ENCODE assay signal across 20 cellular contexts in the genomic region with DNA sequence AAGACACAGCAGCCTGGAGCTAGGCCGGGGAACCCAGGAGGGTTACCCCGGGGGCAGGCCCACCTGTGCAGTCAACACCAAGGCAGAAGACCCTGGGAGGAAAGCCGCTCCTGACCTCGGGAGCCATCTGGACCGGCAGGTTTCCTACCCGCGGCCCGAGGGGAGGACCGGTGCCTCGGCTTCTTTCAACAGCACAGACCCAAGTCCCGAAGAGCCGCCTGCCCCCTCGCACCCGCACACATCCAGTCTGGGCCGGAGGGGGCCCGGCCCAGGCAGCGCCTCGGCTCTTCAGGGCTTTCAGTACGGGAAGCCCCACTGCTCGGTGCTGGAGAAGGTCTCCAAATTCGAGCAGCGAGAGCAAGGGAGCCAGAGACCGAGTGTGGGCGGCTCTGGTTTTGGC.
DNase-seq lines count a peak whose midpoint lies in the region; ATAC-seq and TF ChIP-seq lines count a peak whose summit lies in the region.
"Had no signal": no experiment of that assay in that cellular context is flagged by ENCODE, and none has a peak within 500 bp of the region (broad histone marks: within the 10 kb centered on the region; RNA-seq: fewer than 3 reads in every experiment).

No MANE protein-coding gene starts in this region.

- intact Hi-C loops in ascending aorta (cut with DNase I), result no loop called here
- intact Hi-C loops in sigmoid colon (cut with DNase I), result loop anchor here (10.0 kb wide), 1 partner anchor 525 kb away; the partner anchor contains the start of gene SCARB2
- intact Hi-C loops in aorta (cut with DNase I), result loop anchor here in 1 of 2 donors (5.0 to 10.0 kb wide), 2 partner anchors 48 to 155 kb away; no protein-coding TSS in a partner anchor

- H3K27ac ChIP-seq in ascending aorta (peak overlapping the region; percentile 92 to 97), sigmoid colon (peak overlapping the region; percentile 82 to 89 (median 88)), aorta (ENCODE audit: low read depth in 1 of 2, low read length in 2 of 2) (peak overlapping the region; percentile 58 to 86), osteoblast (ENCODE audit: low read depth, low read length) (no peak overlapping the region)
- H3K27ac ChIP-seq: A549 had no signal

- peaks cover 8% of the 10 kb centered on the region for H3K79me2 ChIP-seq in osteoblast (ENCODE audit: insufficient read depth, low read length)

- no peaks in the 10 kb centered on the region for H3K9me3 ChIP-seq in ascending aorta
- no peaks in the 10 kb centered on the region for H3K9me3 ChIP-seq in sigmoid colon
- no peaks in the 10 kb centered on the region for H3K9me3 ChIP-seq in aorta (ENCODE audit: control insufficient read depth, low read length)
- H3K9me3 ChIP-seq in osteoblast (ENCODE audit: low read depth, low read length), result no peaks in the 10 kb centered on the region
- H3K9me3 ChIP-seq: A549, BE2C had no signal

- peak; percentile 15 for ATAC-seq in left lobe of liver
- ATAC-seq in aorta (ENCODE audit: low FRiP score), result no peak
- ATAC-seq: A549 had no signal

- no peak for TF ChIP-seq CTCF in ascending aorta (IDR thresholded peaks at IDR 0.05)
- TF ChIP-seq CTCF in sigmoid colon (IDR thresholded peaks at IDR 0.05), result no peak
- TF ChIP-seq CTCF in osteoblast (IDR thresholded peaks at IDR 0.05; ENCODE audit: extremely low read depth, low read depth, low read length), result no peak

- no peak for TF ChIP-seq POLR2A in sigmoid colon (IDR thresholded peaks at IDR 0.05)

- WGBS in sigmoid colon, 2 donors, result 97% methylated on average over 24 of the region's 24 CpGs
- 90 to 92% methylated on average over 24 of the region's 24 CpGs for WGBS in aorta, 2 donors

- no peaks in the 10 kb centered on the region for H4K20me1 ChIP-seq in osteoblast (ENCODE audit: insufficient read depth, low read length)

- peaks cover 26 to 27% of the 10 kb centered on the region in 2 donors for H3K36me3 ChIP-seq in ascending aorta
- H3K36me3 ChIP-seq in sigmoid colon, result no peaks in the 10 kb centered on the region
- H3K36me3 ChIP-seq in aorta (ENCODE audit: control insufficient read depth in 1 of 2, insufficient read depth in 2 of 2, low read length in 1 of 2), result peaks cover 0 to 13% of the 10 kb centered on the region in 2 donors
- H3K36me3 ChIP-seq in osteoblast (ENCODE audit: insufficient read depth, low read length), result peaks cover 10% of the 10 kb centered on the region

- H3K27me3 ChIP-seq in ascending aorta (no peaks in the 10 kb centered on the region), sigmoid colon (no peaks in the 10 kb centered on the region), aorta (ENCODE audit: control insufficient read depth in 1 of 2, insufficient read depth in 2 of 2, low read length in 1 of 2) (no peaks in the 10 kb centered on the region), osteoblast (ENCODE audit: insufficient read depth, low read length) (no peaks in the 10 kb centered on the region)
- H3K27me3 ChIP-seq: BE2C had no signal

- H3K4me3 ChIP-seq in ascending aorta (peak overlapping the region in 1 of 2 donors; percentile 1), sigmoid colon (no peak overlapping the region), aorta (ENCODE audit: low read length in 2 of 2) (no peak overlapping the region), osteoblast (ENCODE audit: insufficient read depth, low read length) (no peak overlapping the region)
- H3K4me3 ChIP-seq: A549 had no signal

- H3K4me2 ChIP-seq in osteoblast (ENCODE audit: insufficient read depth, low read length), result no peak overlapping the region
- H3K4me2 ChIP-seq: A549 had no signal

- DNase-seq in ascending aorta (ENCODE audit: low spot score in 2 of 2) (no peak), left lobe of liver (ENCODE audit: low spot score) (no peak), sigmoid colon (no peak), aorta (peak in 1 of 2 donors; percentile 67), SKM-1 treated with dmso at 0.1 percent for 144 hours (lab: John Stamatoyannopoulos, UW; ENCODE audit: unreplicated experiment) (no peak), osteoblast (ENCODE audit: insufficient read length, low spot score, missing footprints) (no peak), NCI-H2196 (lab: John Stamatoyannopoulos, UW; ENCODE audit: unreplicated experiment) (no peak)
- DNase-seq: BE2C; DMS53; GF-D8; MM.1S; NCI-H1092; NCI-H1436; NCI-H1930; NCI-H226; NCI-H510A treated with DMSO at 0.1 percent for 48 hours; NCI-H748 treated with DMSO at 0.1 percent for 48 hours; NK-92 treated with Interleukin-12 subunit alpha and Interleukin-12 subunit beta, amount 100 ng/mL, for 24 hours; SIG-M5 had no signal

- H2AFZ ChIP-seq in osteoblast (ENCODE audit: low read length), result no peak overlapping the region

- peaks cover 21 to 52% of the 10 kb centered on the region in 2 donors for H3K4me1 ChIP-seq in ascending aorta
- peaks cover 0 to 89% (median 63%) of the 10 kb centered on the region in 4 donors for H3K4me1 ChIP-seq in sigmoid colon
- peaks cover 4 to 8% of the 10 kb centered on the region in 2 donors for H3K4me1 ChIP-seq in aorta (ENCODE audit: control insufficient read depth in 1 of 2, insufficient read depth in 2 of 2, low read length in 2 of 2)
- H3K4me1 ChIP-seq in osteoblast (ENCODE audit: insufficient read depth, low read length), result peaks cover 57% of the 10 kb centered on the region
- H3K4me1 ChIP-seq: BE2C had no signal

- TF ChIP-seq EP300 in sigmoid colon (IDR thresholded peaks at IDR 0.05), result no peak
